Comparison of ENCODE assay signal across 11 cellular contexts in genomic region chr17:42845918-42846593, GRCh38. TPM values are rescaled to one million over a fixed set of nuclear protein-coding genes. Genes with fewer than 3 reads are reported as not detected.
DNase-seq lines count a peak whose midpoint lies in the region; ATAC-seq lines count a peak whose summit lies in the region.
"Had no signal": no experiment of that assay in that cellular context is flagged by ENCODE, and none has a peak within 500 bp of the region (broad histone marks: within the 10 kb centered on the region; RNA-seq: fewer than 3 reads in every experiment).

No MANE protein-coding gene starts in this region.

- H3K27ac Mint-ChIP-seq in T-cell, result peak overlapping the region; percentile 20 to 44
- peak overlapping the region in 4 of 8 donors; percentile 26 to 86 (median 74) for H3K27ac Mint-ChIP-seq in CD8-positive, alpha-beta memory T cell

- no peaks in the 10 kb centered on the region for H3K27me3 Mint-ChIP-seq in T-cell
- H3K27me3 Mint-ChIP-seq in CD8-positive, alpha-beta memory T cell, result peaks cover 0 to 2% of the 10 kb centered on the region in 2 donors

- H3K9me3 ChIP-seq in CD8-positive, alpha-beta memory T cell (ENCODE audit: low read length), result no peaks in the 10 kb centered on the region

- peak overlapping the region; percentile 31 for H3K27ac ChIP-seq in epithelial cell of prostate
- H3K27ac ChIP-seq in CD8-positive, alpha-beta memory T cell (ENCODE audit: low read depth, low read length), result no peak overlapping the region
- H3K27ac ChIP-seq: brain microvascular endothelial cell had no signal

- DNase-seq in activated CD4-positive, alpha-beta T cell treated with anti-CD3 and anti-CD28 coated beads for 48 hours, result peak; percentile 73
- no peak for DNase-seq in activated CD4-positive, alpha-beta T cell treated with anti-CD3 and anti-CD28 coated beads for 4 hours
- no peak for DNase-seq in T-cell
- no peak for DNase-seq in epithelial cell of prostate (ENCODE audit: low read depth, low spot score)
- peak; percentile 76 for DNase-seq in stimulated activated CD8-positive, alpha-beta memory T cell treated with anti-CD3 and anti-CD28 coated beads, Interleukin-4, amount 100 ng/mL, for 48 hours
- no peak for DNase-seq in NCI-H226
- no peak for DNase-seq in CD8-positive, alpha-beta memory T cell
- no peak for DNase-seq in dedifferentiated amniotic fluid mesenchymal stem cell (ENCODE audit: extremely low spot score)
- DNase-seq: brain microvascular endothelial cell, NCI-H187 had no signal

- no peaks in the 10 kb centered on the region for H3K9me3 Mint-ChIP-seq in T-cell
- no peaks in the 10 kb centered on the region for H3K9me3 Mint-ChIP-seq in CD8-positive, alpha-beta memory T cell

- H3K36me3 ChIP-seq in CD8-positive, alpha-beta memory T cell (ENCODE audit: insufficient read depth, low read length), result peaks cover 29% of the 10 kb centered on the region

- peaks cover 29% of the 10 kb centered on the region for H3K36me3 Mint-ChIP-seq in T-cell
- peaks cover 0 to 52% (median 17%) of the 10 kb centered on the region in 3 donors for H3K36me3 Mint-ChIP-seq in CD8-positive, alpha-beta memory T cell

- H3K4me1 Mint-ChIP-seq in T-cell, result peaks cover 0 to 8% (median 6%) of the 10 kb centered on the region in 3 donors
- H3K4me1 Mint-ChIP-seq in CD8-positive, alpha-beta memory T cell, result peaks cover 0 to 8% (median 6%) of the 10 kb centered on the region in 3 donors

- H3K4me3 Mint-ChIP-seq in T-cell, result no peak overlapping the region
- no peak overlapping the region for H3K4me3 Mint-ChIP-seq in CD8-positive, alpha-beta memory T cell

- CTCF ChIA-PET in T-cell (lab: Charles Lee), result no interaction called here
- CTCF ChIA-PET in CD8-positive, alpha-beta memory T cell (lab: Charles Lee), result no interaction called here

- ATAC-seq in T-cell (replicated peaks in 1 of 4), result no peak

- POLR2A ChIA-PET in T-cell (lab: Charles Lee), result interaction anchor here in 1 of 2 donors (0.5 kb wide), 1 partner anchor 10 kb away, joined by 5 read pairs; no protein-coding TSS in a partner anchor
- POLR2A ChIA-PET in CD8-positive, alpha-beta memory T cell (lab: Charles Lee), result no interaction called here

- no peaks in the 10 kb centered on the region for H3K27me3 ChIP-seq in CD8-positive, alpha-beta memory T cell (ENCODE audit: insufficient read depth, low read length, poor library complexity, severe bottlenecking)
- H3K27me3 ChIP-seq: brain microvascular endothelial cell had no signal

- H3K4me1 ChIP-seq in CD8-positive, alpha-beta memory T cell (ENCODE audit: insufficient read depth, low read length), result no peaks in the 10 kb centered on the region

- H3K4me3 ChIP-seq in CD8-positive, alpha-beta memory T cell (ENCODE audit: low read length), result no peak overlapping the region

RNA-seq across cellular contexts. Expression of gene AOC2, which starts 1.7 kb away (rescaled TPM):
- total RNA-seq in T-cell, result 1 to 10 TPM; 2.2 to 3.7 (median 3.2) TPM
- total RNA-seq in CD8-positive, alpha-beta memory T cell, result 1 to 10 TPM; 2.4 to 2.7 TPM
- 0.09 TPM for polyA plus RNA-seq in CD8-positive, alpha-beta memory T cell

RNA-seq across cellular contexts. Expression of gene AOC3, which starts 4.9 kb away (rescaled TPM):
- 1 to 10 TPM; 1.2 to 2.1 (median 1.2) TPM for total RNA-seq in T-cell
- 1 to 10 TPM; 1.0 to 1.3 TPM for total RNA-seq in CD8-positive, alpha-beta memory T cell
- not detected for polyA plus RNA-seq in CD8-positive, alpha-beta memory T cell

RNA-seq across cellular contexts. Expression of gene PSME3, which starts 12.9 kb away (rescaled TPM):
- 10 to 100 TPM; 68.0 to 79.1 (median 77.2) TPM for total RNA-seq in T-cell
- 100 to 1,000 TPM; 243 to 244 TPM for total RNA-seq in CD8-positive, alpha-beta memory T cell
- polyA plus RNA-seq in CD8-positive, alpha-beta memory T cell, result 136 TPM

RNA-seq across cellular contexts. Expression of gene BECN1, which starts 22.0 kb away (rescaled TPM):
- 100 to 1,000 TPM in 4 of 5 donors, 10 to 100 TPM in 1; 92.1 to 138 (median 105) TPM for total RNA-seq in T-cell
- total RNA-seq in CD8-positive, alpha-beta memory T cell, result 10 to 100 TPM; 89.2 to 90.6 TPM
- 147 TPM for polyA plus RNA-seq in CD8-positive, alpha-beta memory T cell

RNA-seq across cellular contexts. Expression of gene CNTD1, which starts 47.4 kb away (rescaled TPM):
- not detected for total RNA-seq in T-cell
- total RNA-seq in CD8-positive, alpha-beta memory T cell, result not detected
- 0.15 TPM for polyA plus RNA-seq in CD8-positive, alpha-beta memory T cell
- total RNA-seq: T-helper 1 cell treated with Interleukin-12 subunit alpha and Interleukin-12 subunit beta and Interleukin-4 antibody, amounts not matched to agents 30 ng/mL and 1 ng/mL, for 36 hours had no signal

Comparison
In these comparisons a context has a peak if more than half of its experiments do, and no peak if none do; other contexts are left out.
1. DNase-seq: peak in activated CD4-positive, alpha-beta T cell treated with anti-CD3 and anti-CD28 coated beads for 48 hours (single experiment) and stimulated activated CD8-positive, alpha-beta memory T cell treated with anti-CD3 and anti-CD28 coated beads, Interleukin-4, amount 100 ng/mL, for 48 hours (single experiment); none in activated CD4-positive, alpha-beta T cell treated with anti-CD3 and anti-CD28 coated beads for 4 hours (0 of 2), T-cell (0 of 34), epithelial cell of prostate (single experiment), NCI-H226 (single experiment), CD8-positive, alpha-beta memory T cell (0 of 5) and dedifferentiated amniotic fluid mesenchymal stem cell (single experiment).